18 cellular contexts compared by ENCODE assay signal in genomic region chr20:54292186-54292585, GRCh38.
A peak's percentile ranks its signal among the peaks of the same experiment; 100 is the strongest.
DNase-seq lines count a peak whose midpoint lies in the region; ATAC-seq, FAIRE-seq and TF ChIP-seq lines count a peak whose summit lies in the region.
"Had no signal": no experiment of that assay in that cellular context is flagged by ENCODE, and none has a peak within 500 bp of the region (broad histone marks: within the 10 kb centered on the region; RNA-seq: fewer than 3 reads in every experiment).

No MANE protein-coding gene starts in this region.

- intact Hi-C loops in PC-3 (cut with micrococcal nuclease): no loop called here
- intact Hi-C loops in esophagus squamous epithelium (cut with DNase I): no loop called here

- no peak overlapping the region for H2BK5ac ChIP-seq in H1 (ENCODE audit: low read depth, low read length)

- H3K56ac ChIP-seq in H1 (replicated peaks; ENCODE audit: insufficient read length, low read depth, low read length): no peak overlapping the region

- no peak for ATAC-seq in activated naive CD8-positive, alpha-beta T cell treated with anti-CD3 and anti-CD28 coated beads, Interleukin-2, amount 50 U/mL, for 24 hours
- ATAC-seq in PC-3: no peak
- no peak for ATAC-seq in activated naive CD4-positive, alpha-beta T cell treated with anti-CD3 and anti-CD28 coated beads, Interleukin-2, amount 50 U/mL, for 72 hours
- ATAC-seq: naive thymus-derived CD4-positive, alpha-beta T cell had no signal

- no peak overlapping the region for H2AK5ac ChIP-seq in H1 (ENCODE audit: low read depth, low read length)

- POLR2A ChIA-PET in PC-3 (lab: Charles Lee; ENCODE audit: unreplicated experiment) (no interaction called here), H1 (lab: Charles Lee; ENCODE audit: partially characterized antibody) (interaction anchor here (1.3 kb wide), 1 partner anchor 9 kb away, joined by 4 read pairs; no protein-coding TSS in a partner anchor)

- peak overlapping the region; percentile 56; the same call in 1 of the 2 replicates for H2BK20ac ChIP-seq in H1 (ENCODE audit: low read length)

- H3K9me3 ChIP-seq in PC-3 (ENCODE audit: low read length) (no peaks in the 10 kb centered on the region), H1 (ENCODE audit: insufficient read depth in 2 of 2, low read depth in 1 of 2, low read length in 1 of 2) (no peaks in the 10 kb centered on the region), esophagus squamous epithelium (no peaks in the 10 kb centered on the region)
- H3K9me3 ChIP-seq: adrenal gland, colonic mucosa had no signal

- H3K27ac Mint-ChIP-seq in activated naive CD8-positive, alpha-beta T cell: peak overlapping the region; percentile 8
- no peak overlapping the region for H3K27ac Mint-ChIP-seq in activated naive CD8-positive, alpha-beta T cell treated with anti-CD3 and anti-CD28 coated beads, Interleukin-2, amount 50 U/mL, for 24 hours
- peak overlapping the region in 1 of 2 donors; percentile 24 for H3K27ac Mint-ChIP-seq in activated naive CD4-positive, alpha-beta T cell treated with anti-CD3 and anti-CD28 coated beads, Interleukin-2, amount 50 U/mL, for 72 hours
- H3K27ac Mint-ChIP-seq: CD4-positive, alpha-beta memory T cell; memory B cell; naive thymus-derived CD4-positive, alpha-beta T cell had no signal

- no peak for TF ChIP-seq CTCF in PC-3 (conservative IDR thresholded peaks at IDR 0.05; ENCODE audit: low read depth, low read length)
- no peak for TF ChIP-seq CTCF in H1 (IDR thresholded peaks at IDR 0.05; ENCODE audit: control extremely low read depth in 1 of 3, insufficient read depth in 1 of 3, low read depth in 1 of 3, low read length in 3 of 3)
- no peak for TF ChIP-seq CTCF in esophagus squamous epithelium (IDR thresholded peaks at IDR 0.05)

- H3K9me3 Mint-ChIP-seq in activated naive CD8-positive, alpha-beta T cell (ENCODE audit: low read depth): no peaks in the 10 kb centered on the region
- H3K9me3 Mint-ChIP-seq in activated naive CD8-positive, alpha-beta T cell treated with anti-CD3 and anti-CD28 coated beads, Interleukin-2, amount 50 U/mL, for 24 hours: peaks cover 4% of the 10 kb centered on the region
- peaks cover 4 to 27% of the 10 kb centered on the region in 2 donors for H3K9me3 Mint-ChIP-seq in activated naive CD4-positive, alpha-beta T cell treated with anti-CD3 and anti-CD28 coated beads, Interleukin-2, amount 50 U/mL, for 72 hours

- peaks cover 8% of the 10 kb centered on the region for H3K27me3 Mint-ChIP-seq in activated naive CD8-positive, alpha-beta T cell
- peaks cover 32% of the 10 kb centered on the region for H3K27me3 Mint-ChIP-seq in activated naive CD8-positive, alpha-beta T cell treated with anti-CD3 and anti-CD28 coated beads, Interleukin-2, amount 50 U/mL, for 24 hours

- H3K79me1 ChIP-seq in H1 (ENCODE audit: low read depth, low read length): no peaks in the 10 kb centered on the region

- H3K4me3 ChIP-seq in PC-3 (ENCODE audit: low read length): no peak overlapping the region
- no peak overlapping the region for H3K4me3 ChIP-seq in H1 (ENCODE audit: extremely low read depth in 1 of 4, insufficient read depth in 2 of 4, low read depth in 3 of 4, low read length in 4 of 4)
- H3K4me3 ChIP-seq in esophagus squamous epithelium: no peak overlapping the region
- H3K4me3 ChIP-seq: adrenal gland, colonic mucosa had no signal

- H2BK12ac ChIP-seq in H1 (ENCODE audit: low read depth, low read length): no peak overlapping the region

- TF ChIP-seq EP300 in H1 (IDR thresholded peaks at IDR 0.05; ENCODE audit: borderline replicate concordance in 1 of 2, low read depth in 2 of 2, low read length in 2 of 2): no peak

- no peaks in the 10 kb centered on the region for H3K9me2 ChIP-seq in PC-3 (replicated peaks; ENCODE audit: low read length)

- H4K91ac ChIP-seq in H1 (replicated peaks; ENCODE audit: insufficient read length, low read length): no peak overlapping the region

- no peak overlapping the region for H2BK15ac ChIP-seq in H1 (ENCODE audit: low read length)

- H3K27me3 ChIP-seq in PC-3 (ENCODE audit: low read length): peaks cover 26% of the 10 kb centered on the region; the same call in 1 of the 2 replicates
- no peaks in the 10 kb centered on the region for H3K27me3 ChIP-seq in H1 (replicated peaks in 1 of 4; ENCODE audit: control insufficient read depth in 3 of 4, extremely low read depth in 1 of 4, insufficient read depth in 3 of 4, low read length in 3 of 4)
- H3K27me3 ChIP-seq in esophagus squamous epithelium: no peaks in the 10 kb centered on the region
- H3K27me3 ChIP-seq: adrenal gland, colonic mucosa had no signal

- H3K4me1 ChIP-seq in PC-3 (ENCODE audit: insufficient read depth, low read length) (no peaks in the 10 kb centered on the region), H1 (replicated peaks in 1 of 4; ENCODE audit: control insufficient read depth in 3 of 4, insufficient read depth in 4 of 4, low read length in 3 of 4) (peaks cover 0 to 10% (median 3%) of the 10 kb centered on the region in 4 experiments; a peak in 5 of 7 replicates), esophagus squamous epithelium (peaks cover 0 to 25% (median 4%) of the 10 kb centered on the region in 3 donors)
- H3K4me1 ChIP-seq: adrenal gland, colonic mucosa, parathyroid adenoma had no signal

- TF ChIP-seq POLR2A in H1 (IDR thresholded peaks at IDR 0.05; ENCODE audit: control extremely low read depth in 1 of 2, low read depth in 2 of 2, low read length in 2 of 2) (no peak), esophagus squamous epithelium (IDR thresholded peaks at IDR 0.05) (no peak)

- DNase-seq in activated naive CD8-positive, alpha-beta T cell treated with anti-CD3 and anti-CD28 coated beads, Interleukin-2, amount 50 U/mL, for 24 hours: no peak
- peak; percentile 40 for DNase-seq in PC-3
- DNase-seq in H1 (ENCODE audit: low read depth in 1 of 2, low spot score in 2 of 2): no peak
- DNase-seq in urothelium cell line (ENCODE audit: low spot score): peak; percentile 33
- no peak for DNase-seq in activated naive CD4-positive, alpha-beta T cell treated with anti-CD3 and anti-CD28 coated beads, Interleukin-2, amount 50 U/mL, for 72 hours (ENCODE audit: low spot score in 2 of 2)
- DNase-seq in esophagus squamous epithelium (lab: John Stamatoyannopoulos, UW): no peak
- no peak for DNase-seq in activated CD4-positive, alpha-beta T cell treated with anti-CD3 and anti-CD28 coated beads for 4 hours
- DNase-seq: adrenal gland; CD4-positive, alpha-beta memory T cell; colonic mucosa; naive thymus-derived CD4-positive, alpha-beta T cell; NCI-H1105; stimulated activated CD4-positive, alpha-beta T cell treated with anti-CD3 and anti-CD28 coated beads, Interleukin-2, amount 100 ng/mL, for 48 hours; T-helper 1 cell had no signal

- no peaks in the 10 kb centered on the region for H3K36me3 ChIP-seq in PC-3 (ENCODE audit: low read depth, low read length)
- H3K36me3 ChIP-seq in H1 (ENCODE audit: control insufficient read depth in 2 of 4, insufficient read depth in 4 of 4, low read length in 3 of 4): no peaks in the 10 kb centered on the region
- no peaks in the 10 kb centered on the region for H3K36me3 ChIP-seq in esophagus squamous epithelium
- H3K36me3 ChIP-seq: adrenal gland, colonic mucosa had no signal

- H4K20me1 ChIP-seq in PC-3 (ENCODE audit: low read length) (no peaks in the 10 kb centered on the region), H1 (replicated peaks in 1 of 2; ENCODE audit: control insufficient read depth in 1 of 2, insufficient read depth in 2 of 2, low read length in 2 of 2) (no peaks in the 10 kb centered on the region)

- no peak overlapping the region for H2BK120ac ChIP-seq in H1 (replicated peaks; ENCODE audit: low read depth, low read length)

- H3F3A ChIP-seq in PC-3 (ENCODE audit: low read length, unreplicated experiment): no peaks in the 10 kb centered on the region

- no peak overlapping the region for H3K23ac ChIP-seq in H1 (ENCODE audit: insufficient read length)

- no peaks in the 10 kb centered on the region for H3K36me3 Mint-ChIP-seq in activated naive CD8-positive, alpha-beta T cell
- peaks cover 7% of the 10 kb centered on the region for H3K36me3 Mint-ChIP-seq in activated naive CD8-positive, alpha-beta T cell treated with anti-CD3 and anti-CD28 coated beads, Interleukin-2, amount 50 U/mL, for 24 hours (ENCODE audit: low read depth)
- H3K36me3 Mint-ChIP-seq in activated naive CD4-positive, alpha-beta T cell treated with anti-CD3 and anti-CD28 coated beads, Interleukin-2, amount 50 U/mL, for 72 hours: peaks cover 0 to 68% of the 10 kb centered on the region in 2 donors
- H3K36me3 Mint-ChIP-seq: CD4-positive, alpha-beta memory T cell; memory B cell; naive thymus-derived CD4-positive, alpha-beta T cell had no signal

- no peak for FAIRE-seq in H1 (lab: Jason Lieb, UNC)
- peak; percentile 50 for FAIRE-seq in urothelium cell line (lab: Jason Lieb, UNC)

- no peak overlapping the region; the same call in 1 of the 2 replicates for H3K18ac ChIP-seq in H1 (ENCODE audit: extremely low read depth, low read length)

- H3K23me2 ChIP-seq in H1 (ENCODE audit: low read depth, low read length): no peaks in the 10 kb centered on the region

- H3K79me2 ChIP-seq in PC-3 (ENCODE audit: low read length) (no peaks in the 10 kb centered on the region), H1 (ENCODE audit: control insufficient read depth in 1 of 2, insufficient read depth in 2 of 2, low read length in 2 of 2) (no peaks in the 10 kb centered on the region)
- H3K79me2 ChIP-seq: parathyroid adenoma had no signal

- H3K27ac ChIP-seq in PC-3 (ENCODE audit: low read length): no peak overlapping the region
- no peak overlapping the region; the same call in 1 of the 2 replicates for H3K27ac ChIP-seq in H1 (ENCODE audit: low read depth, low read length)
- no peak overlapping the region for H3K27ac ChIP-seq in esophagus squamous epithelium
- H3K27ac ChIP-seq: adrenal gland, colonic mucosa, parathyroid adenoma, VCaP had no signal

- H3K9ac ChIP-seq in PC-3 (ENCODE audit: low read length) (no peak overlapping the region), H1 (replicated peaks in 1 of 4; ENCODE audit: extremely low read depth in 1 of 4, low read depth in 3 of 4, low read length in 3 of 4) (no peak overlapping the region)
- H3K9ac ChIP-seq: parathyroid adenoma had no signal

- H4K8ac ChIP-seq in H1 (ENCODE audit: extremely low read depth, insufficient read depth, low read length): no peak overlapping the region

- TF ChIP-seq RAD21 in H1 (IDR thresholded peaks at IDR 0.05 in 1 of 2, conservative IDR thresholded peaks at IDR 0.05 in 1 of 2; ENCODE audit: low read depth in 2 of 2, low read length in 2 of 2): no peak

- no peak overlapping the region for H3K4me2 ChIP-seq in PC-3 (ENCODE audit: low read length)
- no peak overlapping the region for H3K4me2 ChIP-seq in H1 (ENCODE audit: insufficient read depth in 1 of 2, low read depth in 2 of 2, low read length in 2 of 2)

- no peak overlapping the region for H2AFZ ChIP-seq in PC-3 (ENCODE audit: low read length)
- no peak overlapping the region for H2AFZ ChIP-seq in H1 (ENCODE audit: low read length)
- H2AFZ ChIP-seq: parathyroid adenoma had no signal

- no peak overlapping the region for H3K4me3 Mint-ChIP-seq in activated naive CD8-positive, alpha-beta T cell
- H3K4me3 Mint-ChIP-seq in activated naive CD8-positive, alpha-beta T cell treated with anti-CD3 and anti-CD28 coated beads, Interleukin-2, amount 50 U/mL, for 24 hours: no peak overlapping the region
- H3K4me3 Mint-ChIP-seq: CD4-positive, alpha-beta memory T cell; memory B cell; naive thymus-derived CD4-positive, alpha-beta T cell had no signal

- H3K4ac ChIP-seq in H1 (replicated peaks; ENCODE audit: insufficient read length, low read depth, low read length): no peak overlapping the region

- H4K5ac ChIP-seq in H1 (ENCODE audit: insufficient read length, low read depth, low read length): no peak overlapping the region

- no TSS peak for BruUV-seq in PC-3 (replicated peaks; lab: Mats Ljungman, UMichigan)

- H3K14ac ChIP-seq in H1 (ENCODE audit: insufficient read length): no peak overlapping the region

- CTCF ChIA-PET in PC-3 (lab: Charles Lee): no interaction called here
- CTCF ChIA-PET in H1 (lab: Charles Lee; ENCODE audit: partially characterized antibody): interaction anchor here (0.9 to 1.8 kb wide), 4 partner anchors 23 to 354 kb away, joined by 3 to 5 read pairs (median 4); no protein-coding TSS in a partner anchor

- 71% methylated on average over 3 of the region's 3 CpGs; no CpG with 5 or more reads in 1 of the 2 experiments for WGBS in H1 (ENCODE audit: extremely low coverage in 1 of 2, insufficient coverage in 1 of 2, insufficient read length in 1 of 2, insufficient replicate concordance in 2 of 2, low coverage in 1 of 2, low lambda C conversion rate in 2 of 2, missing lambda C conversion rate in 1 of 2), 2 experiments
- 19 to 44% methylated on average over 3 of the region's 3 CpGs for WGBS in esophagus squamous epithelium, 2 donors

- no peaks in the 10 kb centered on the region for H3K4me1 Mint-ChIP-seq in activated naive CD8-positive, alpha-beta T cell (ENCODE audit: low read depth)
- peaks cover 26% of the 10 kb centered on the region for H3K4me1 Mint-ChIP-seq in activated naive CD8-positive, alpha-beta T cell treated with anti-CD3 and anti-CD28 coated beads, Interleukin-2, amount 50 U/mL, for 24 hours
- H3K4me1 Mint-ChIP-seq: CD4-positive, alpha-beta memory T cell; memory B cell had no signal

Comparison
In these comparisons a context has a peak if more than half of its experiments do, and no peak if none do; other contexts are left out.
1. DNase-seq: peak in PC-3 (single experiment) and urothelium cell line (single experiment); none in activated naive CD8-positive, alpha-beta T cell treated with anti-CD3 and anti-CD28 coated beads, Interleukin-2, amount 50 U/mL, for 24 hours (single experiment), H1 (0 of 2), activated naive CD4-positive, alpha-beta T cell treated with anti-CD3 and anti-CD28 coated beads, Interleukin-2, amount 50 U/mL, for 72 hours (0 of 2), esophagus squamous epithelium (single experiment) and activated CD4-positive, alpha-beta T cell treated with anti-CD3 and anti-CD28 coated beads for 4 hours (0 of 2).